Comparison of ENCODE assay signal across 8 cellular contexts in genomic region chr20:57718490-57719009, GRCh38. TPM values are rescaled to one million over a fixed set of nuclear protein-coding genes. Genes with fewer than 3 reads are reported as not detected.
DNase-seq lines count a peak whose midpoint lies in the region; ATAC-seq and TF ChIP-seq lines count a peak whose summit lies in the region.

No MANE protein-coding gene starts in this region.

- H3K4me1 ChIP-seq in BLaER1: peaks cover 36% of the 10 kb centered on the region
- peaks cover 0 to 9% of the 10 kb centered on the region in 2 donors for H3K4me1 ChIP-seq in lung (ENCODE audit: control insufficient read depth in 2 of 2, insufficient read depth in 2 of 2, low read length in 2 of 2)

- 1% methylated on average over 30 to 31 of the region's 31 CpGs for WGBS in lung, 2 donors

- H3K27me3 ChIP-seq in BLaER1 (no peaks in the 10 kb centered on the region), lung (ENCODE audit: control insufficient read depth, insufficient read depth) (no peaks in the 10 kb centered on the region)

- no peak for TF ChIP-seq CTCF in lung (IDR thresholded peaks at IDR 0.05; ENCODE audit: control extremely low read depth, extremely low read depth)

- ATAC-seq in GM19397 (IDR thresholded peaks at IDR 0.05; ENCODE audit: unreplicated experiment): peak; percentile 96
- peak; percentile 95 for ATAC-seq in HG03520 (IDR thresholded peaks at IDR 0.05; ENCODE audit: unreplicated experiment)
- ATAC-seq in lung (ENCODE audit: insufficient read depth, low FRiP score): peak; percentile 92

- peak; percentile 84 for DNase-seq in NCI-H748 treated with DMSO at 0.1 percent for 48 hours (lab: John Stamatoyannopoulos, UW)
- peak; percentile 77 to 87 for DNase-seq in activated CD8-positive, alpha-beta memory T cell treated with anti-CD3 and anti-CD28 coated beads for 4 hours (ENCODE audit: low read depth in 2 of 2)
- DNase-seq in effector CD8-positive, alpha-beta T cell (lab: John Stamatoyannopoulos, UW): peak; percentile 85
- DNase-seq in lung (ENCODE audit: low spot score): peak; percentile 97
- peak; percentile 80 to 81 (median 80) for DNase-seq in stimulated activated CD4-positive, alpha-beta T cell treated with anti-CD3 and anti-CD28 coated beads, TNF-alpha, amount 100 ng/mL, for 1 hour (ENCODE audit: low read depth in 3 of 3, low spot score in 1 of 3)

- H4K20me1 ChIP-seq in BLaER1: no peaks in the 10 kb centered on the region

- H3K27ac ChIP-seq in BLaER1 (no peak overlapping the region), lung (ENCODE audit: low read depth in 1 of 2, low read length in 1 of 2) (no peak overlapping the region)

- H3K4me2 ChIP-seq in BLaER1: peak overlapping the region; percentile 82

- H3K9me3 ChIP-seq in BLaER1: no peaks in the 10 kb centered on the region
- H3K9me3 ChIP-seq in lung (ENCODE audit: control insufficient read depth in 2 of 2, insufficient read depth in 1 of 2, low read length in 1 of 2): peaks cover 0 to 2% of the 10 kb centered on the region in 2 donors

- no peak overlapping the region; the same call in 1 of the 2 replicates for H3K9ac ChIP-seq in BLaER1

- H3K36me3 ChIP-seq in BLaER1: no peaks in the 10 kb centered on the region
- no peaks in the 10 kb centered on the region for H3K36me3 ChIP-seq in lung (ENCODE audit: control insufficient read depth in 2 of 2, insufficient read depth in 2 of 2, low read length in 2 of 2)

- H3K4me3 ChIP-seq in BLaER1 (peak overlapping the region; percentile 56), lung (no peak overlapping the region)

RNA-seq across cellular contexts. Expression of gene PMEPA1, which starts 8.7 kb away (rescaled TPM):
- total RNA-seq in lung: 10 to 100 TPM in 1 of 2 donors, 1 to 10 TPM in 1; 10.0 to 44.0 TPM
- polyA plus RNA-seq in lung: 10 to 100 TPM; 10.7 to 37.1 TPM
